In genomic region chr18:25605322-25605721, GRCh38 we compare ENCODE assay signal across 1 cellular context.
TF ChIP-seq lines count a peak whose summit lies in the region.

No MANE protein-coding gene starts in this region.

TF ChIP-seq in K562, 482 proteins besides CTCF, POLR2A, EP300 and RAD21:
- TF ChIP-seq ZBTB7A (IDR thresholded peaks at IDR 0.05; ENCODE audit: borderline replicate concordance, control insufficient read depth, low read depth, low read length): no peak
- no peak for TF ChIP-seq POLR2G (IDR thresholded peaks at IDR 0.05; ENCODE audit: low read depth, low read length)
- TF ChIP-seq THRAP3 (IDR thresholded peaks at IDR 0.05; ENCODE audit: borderline replicate concordance): no peak
- TF ChIP-seq STAG1 (CRISPR knock-in tag; IDR thresholded peaks at IDR 0.05; ENCODE audit: borderline replicate concordance): no peak
- TF ChIP-seq MAZ (CRISPR knock-in tag; conservative IDR thresholded peaks at IDR 0.05 in 1 of 2, IDR thresholded peaks at IDR 0.05 in 1 of 2): no peak
- TF ChIP-seq BRCA1 (IDR thresholded peaks at IDR 0.05): no peak
- TF ChIP-seq BRCA1 (CRISPR knock-in tag; IDR thresholded peaks at IDR 0.05): no peak
- no peak for TF ChIP-seq NBN (IDR thresholded peaks at IDR 0.05; ENCODE audit: low read depth)
- no peak for TF ChIP-seq SMAD3 (CRISPR knock-in tag; conservative IDR thresholded peaks at IDR 0.05)
- TF ChIP-seq ZNF280B (CRISPR knock-in tag; IDR thresholded peaks at IDR 0.05): no peak
